19 cellular contexts compared by ENCODE assay signal in genomic region chr1:221910222-221910621, GRCh38.
DNase-seq lines count a peak whose midpoint lies in the region; ATAC-seq and TF ChIP-seq lines count a peak whose summit lies in the region.
"Had no signal": no experiment of that assay in that cellular context is flagged by ENCODE, and none has a peak within 500 bp of the region (broad histone marks: within the 10 kb centered on the region; RNA-seq: fewer than 3 reads in every experiment).

No MANE protein-coding gene starts in this region.

- TF ChIP-seq POLR2A in sigmoid colon (IDR thresholded peaks at IDR 0.05): no peak

- no peaks in the 10 kb centered on the region for H3K9me3 ChIP-seq in hepatocyte (ENCODE audit: low read depth)
- H3K9me3 ChIP-seq in sigmoid colon: no peaks in the 10 kb centered on the region
- H3K9me3 ChIP-seq in ascending aorta: no peaks in the 10 kb centered on the region
- H3K9me3 ChIP-seq: BE2C, Peyer's patch, SK-N-SH had no signal

- H3K4me1 ChIP-seq in hepatocyte (ENCODE audit: insufficient read depth): no peaks in the 10 kb centered on the region
- peaks cover 0 to 4% (median 0%) of the 10 kb centered on the region in 4 donors for H3K4me1 ChIP-seq in sigmoid colon
- H3K4me1 ChIP-seq in ascending aorta: no peaks in the 10 kb centered on the region
- H3K4me1 ChIP-seq: BE2C, Peyer's patch had no signal

- no peak overlapping the region for H3K27ac ChIP-seq in hepatocyte
- no peak overlapping the region for H3K27ac ChIP-seq in sigmoid colon
- H3K27ac ChIP-seq in ascending aorta: no peak overlapping the region
- H3K27ac ChIP-seq: GM23248, HL-60, Peyer's patch had no signal

- H3K27me3 ChIP-seq in hepatocyte (no peaks in the 10 kb centered on the region), sigmoid colon (no peaks in the 10 kb centered on the region), ascending aorta (no peaks in the 10 kb centered on the region)
- H3K27me3 ChIP-seq: BE2C, Peyer's patch had no signal

- peak overlapping the region; percentile 32 for H3K4me2 ChIP-seq in hepatocyte
- H3K4me2 ChIP-seq: SK-N-SH had no signal

- no peaks in the 10 kb centered on the region for H3K79me2 ChIP-seq in hepatocyte

- H2AFZ ChIP-seq in hepatocyte: no peak overlapping the region
- H2AFZ ChIP-seq: GM23248 had no signal

- TF ChIP-seq CTCF in hepatocyte (IDR thresholded peaks at IDR 0.05; ENCODE audit: poor library complexity) (no peak), sigmoid colon (IDR thresholded peaks at IDR 0.05) (no peak), ascending aorta (IDR thresholded peaks at IDR 0.05) (no peak)

- 77% methylated on average over 4 of the region's 4 CpGs for WGBS in hepatocyte (ENCODE audit: low lambda C conversion rate, missing lambda C conversion rate)
- WGBS in sigmoid colon, 2 donors: 77 to 84% methylated on average over 4 of the region's 4 CpGs

- intact Hi-C loops in sigmoid colon (cut with DNase I) (no loop called here), ascending aorta (cut with DNase I) (no loop called here)

- H3K36me3 ChIP-seq in hepatocyte (replicated peaks; ENCODE audit: insufficient read depth, low read depth) (no peaks in the 10 kb centered on the region), sigmoid colon (no peaks in the 10 kb centered on the region), ascending aorta (no peaks in the 10 kb centered on the region)
- H3K36me3 ChIP-seq: BE2C, Peyer's patch had no signal

- H3K4me3 ChIP-seq in hepatocyte (no peak overlapping the region), sigmoid colon (no peak overlapping the region), ascending aorta (no peak overlapping the region)
- H3K4me3 ChIP-seq: GM23248, K562, Peyer's patch had no signal

- no peaks in the 10 kb centered on the region for H3K9me2 ChIP-seq in hepatocyte (replicated peaks; ENCODE audit: insufficient read depth)
- H3K9me2 ChIP-seq: SK-N-SH had no signal

- no peaks in the 10 kb centered on the region for H4K20me1 ChIP-seq in hepatocyte (ENCODE audit: insufficient read depth, poor library complexity, severe bottlenecking)

- no peak for DNase-seq in hepatocyte (ENCODE audit: low spot score)
- DNase-seq in sigmoid colon: no peak
- DNase-seq in NCI-H1694 treated with DMSO at 0.1 percent for 48 hours (lab: John Stamatoyannopoulos, UW): no peak
- DNase-seq in ascending aorta (ENCODE audit: low spot score in 2 of 2): no peak
- DNase-seq: BE2C, DMS 273 treated with DMSO at 0.1 percent for 48 hours, GM23248, NCI-H1048, NCI-H446, NCI-H748 treated with DMSO at 0.1 percent for 48 hours, Peyer's patch, Right ventricle myocardium superior, SK-N-SH had no signal

- ATAC-seq in GM18519 (IDR thresholded peaks at IDR 0.05; ENCODE audit: low FRiP score, unreplicated experiment) (peak; percentile 52), GM21381 (IDR thresholded peaks at IDR 0.05; ENCODE audit: unreplicated experiment) (peak; percentile 43), HG03342 (IDR thresholded peaks at IDR 0.05; ENCODE audit: unreplicated experiment) (peak; percentile 78), HG02759 (IDR thresholded peaks at IDR 0.05; ENCODE audit: unreplicated experiment) (no peak)
- ATAC-seq: K562 had no signal

- TF ChIP-seq EP300 in sigmoid colon (IDR thresholded peaks at IDR 0.05): no peak
